ENCODE assay signal across 8 cellular contexts in the genomic region with DNA sequence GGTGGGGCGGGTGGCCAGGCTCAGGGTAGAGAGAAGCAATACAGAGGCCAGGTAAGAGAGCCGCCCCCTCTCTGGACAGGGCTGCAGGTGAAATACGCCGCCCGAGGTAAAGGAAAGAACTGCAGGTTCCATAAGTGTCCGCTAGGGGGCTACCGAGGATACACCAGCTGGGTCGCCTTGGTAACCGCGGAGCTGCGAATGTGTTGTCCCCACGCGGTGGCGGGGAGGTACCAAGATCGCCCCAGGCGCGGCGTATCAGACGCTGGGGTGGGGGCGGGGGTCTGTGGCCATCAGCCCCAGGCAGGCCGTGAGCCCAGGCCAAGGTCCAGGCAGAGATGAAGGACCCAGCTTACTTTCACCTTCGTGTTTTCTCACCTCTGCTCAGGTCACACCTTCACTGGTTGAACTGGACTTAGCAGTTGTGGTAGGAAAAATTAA. TPM values are rescaled to one million over a fixed set of nuclear protein-coding genes. Genes with fewer than 3 reads are reported as not detected.
A peak's percentile ranks its signal among the peaks of the same experiment; 100 is the strongest.
DNase-seq lines count a peak whose midpoint lies in the region; ATAC-seq and TF ChIP-seq lines count a peak whose summit lies in the region.

No MANE protein-coding gene starts in this region.

- no peaks in the 10 kb centered on the region for H3K36me3 Mint-ChIP-seq in WTC11

- H3K27me3 Mint-ChIP-seq in WTC11 (ENCODE audit: low read depth), result peaks cover 12% of the 10 kb centered on the region

- no peaks in the 10 kb centered on the region for H3K4me1 ChIP-seq in breast epithelium

- no peak for TF ChIP-seq POLR2A in breast epithelium (IDR thresholded peaks at IDR 0.05)

- POLR2A ChIA-PET in WTC11 (lab: Charles Lee), result interaction anchor here (0.6 kb wide), 1 partner anchor 1728 kb away, joined by 9 read pairs; no protein-coding TSS in a partner anchor

- CTCF ChIA-PET in WTC11 (lab: Charles Lee), result interaction anchor here (0.6 to 2.5 kb wide), 56 partner anchors 8 to 350 kb away, joined by 3 to 49 read pairs (median 4); a partner anchor contains a TSS

- H3K9me3 Mint-ChIP-seq in WTC11, result peaks cover 7% of the 10 kb centered on the region

- H3K36me3 ChIP-seq in breast epithelium, result no peaks in the 10 kb centered on the region

- no peaks in the 10 kb centered on the region for H3K9me3 ChIP-seq in breast epithelium

- H3K4me3 ChIP-seq in breast epithelium, result peak overlapping the region in 2 of 3 donors; percentile 45 to 61

- H3K27me3 ChIP-seq in breast epithelium, result no peaks in the 10 kb centered on the region

- H3K27ac ChIP-seq in breast epithelium, result no peak overlapping the region

- DNase-seq in SIG-M5 treated with dmso at 0.1 percent for 504 hours (lab: John Stamatoyannopoulos, UW; ENCODE audit: unreplicated experiment), result peak; percentile 72
- DNase-seq in SIG-M5 (lab: John Stamatoyannopoulos, UW), result no peak
- peak; percentile 84 for DNase-seq in NCI-H345 (lab: John Stamatoyannopoulos, UW)
- DNase-seq in WTC11 (ENCODE audit: low spot score), result peak; percentile 95
- peak; percentile 83 to 90 for DNase-seq in breast epithelium (ENCODE audit: low spot score in 2 of 2)
- peak; percentile 75 for DNase-seq in iris pigment epithelial cell (ENCODE audit: low read depth)
- DNase-seq in stimulated activated CD4-positive, alpha-beta T cell treated with anti-CD3 and anti-CD28 coated beads, Interleukin-15, amount 100 ng/mL, for 24 hours, result peak; percentile 92

- H3K4me1 Mint-ChIP-seq in WTC11, result peaks cover 3% of the 10 kb centered on the region; the same call in 1 of the 2 replicates

- peak; percentile 95 for TF ChIP-seq CTCF in WTC11 (IDR thresholded peaks at IDR 0.05)
- peak; percentile 97 to 99 (median 98) for TF ChIP-seq CTCF in breast epithelium (IDR thresholded peaks at IDR 0.05)

- ATAC-seq in HG03159 (IDR thresholded peaks at IDR 0.05; ENCODE audit: unreplicated experiment) (peak; percentile 79), WTC11 (peak; percentile 99)

- intact Hi-C loops in breast epithelium (cut with DNase I; ENCODE audit: low total_unique reads), result no loop called here

- no peak overlapping the region for H3K27ac Mint-ChIP-seq in WTC11

- peak overlapping the region; percentile 41 for H3K4me3 Mint-ChIP-seq in WTC11

TF ChIP-seq in WTC11, 78 proteins besides CTCF, POLR2A, EP300 and RAD21 (continues in another document):
- TF ChIP-seq FOXP1 (CRISPR knock-in tag; IDR thresholded peaks at IDR 0.05; ENCODE audit: borderline replicate concordance), result peak; percentile 39; the same call in 1 of the 2 replicates
- TF ChIP-seq, protein P1, sequence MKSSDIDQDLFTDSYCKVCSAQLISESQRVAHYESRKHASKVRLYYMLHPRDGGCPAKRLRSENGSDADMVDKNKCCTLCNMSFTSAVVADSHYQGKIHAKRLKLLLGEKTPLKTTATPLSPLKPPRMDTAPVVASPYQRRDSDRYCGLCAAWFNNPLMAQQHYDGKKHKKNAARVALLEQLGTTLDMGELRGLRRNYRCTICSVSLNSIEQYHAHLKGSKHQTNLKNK (CRISPR knock-in tag; IDR thresholded peaks at IDR 0.05), result no peak
- TF ChIP-seq, protein P2, sequence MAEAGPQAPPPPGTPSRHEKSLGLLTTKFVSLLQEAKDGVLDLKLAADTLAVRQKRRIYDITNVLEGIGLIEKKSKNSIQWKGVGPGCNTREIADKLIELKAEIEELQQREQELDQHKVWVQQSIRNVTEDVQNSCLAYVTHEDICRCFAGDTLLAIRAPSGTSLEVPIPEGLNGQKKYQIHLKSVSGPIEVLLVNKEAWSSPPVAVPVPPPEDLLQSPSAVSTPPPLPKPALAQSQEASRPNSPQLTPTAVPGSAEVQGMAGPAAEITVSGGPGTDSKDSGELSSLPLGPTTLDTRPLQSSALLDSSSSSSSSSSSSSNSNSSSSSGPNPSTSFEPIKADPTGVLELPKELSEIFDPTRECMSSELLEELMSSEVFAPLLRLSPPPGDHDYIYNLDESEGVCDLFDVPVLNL (CRISPR knock-in tag; IDR thresholded peaks at IDR 0.05; ENCODE audit: borderline replicate concordance, low read depth), result no peak
- no peak for TF ChIP-seq ZNF671 (CRISPR knock-in tag; IDR thresholded peaks at IDR 0.05)
- TF ChIP-seq, protein P3, sequence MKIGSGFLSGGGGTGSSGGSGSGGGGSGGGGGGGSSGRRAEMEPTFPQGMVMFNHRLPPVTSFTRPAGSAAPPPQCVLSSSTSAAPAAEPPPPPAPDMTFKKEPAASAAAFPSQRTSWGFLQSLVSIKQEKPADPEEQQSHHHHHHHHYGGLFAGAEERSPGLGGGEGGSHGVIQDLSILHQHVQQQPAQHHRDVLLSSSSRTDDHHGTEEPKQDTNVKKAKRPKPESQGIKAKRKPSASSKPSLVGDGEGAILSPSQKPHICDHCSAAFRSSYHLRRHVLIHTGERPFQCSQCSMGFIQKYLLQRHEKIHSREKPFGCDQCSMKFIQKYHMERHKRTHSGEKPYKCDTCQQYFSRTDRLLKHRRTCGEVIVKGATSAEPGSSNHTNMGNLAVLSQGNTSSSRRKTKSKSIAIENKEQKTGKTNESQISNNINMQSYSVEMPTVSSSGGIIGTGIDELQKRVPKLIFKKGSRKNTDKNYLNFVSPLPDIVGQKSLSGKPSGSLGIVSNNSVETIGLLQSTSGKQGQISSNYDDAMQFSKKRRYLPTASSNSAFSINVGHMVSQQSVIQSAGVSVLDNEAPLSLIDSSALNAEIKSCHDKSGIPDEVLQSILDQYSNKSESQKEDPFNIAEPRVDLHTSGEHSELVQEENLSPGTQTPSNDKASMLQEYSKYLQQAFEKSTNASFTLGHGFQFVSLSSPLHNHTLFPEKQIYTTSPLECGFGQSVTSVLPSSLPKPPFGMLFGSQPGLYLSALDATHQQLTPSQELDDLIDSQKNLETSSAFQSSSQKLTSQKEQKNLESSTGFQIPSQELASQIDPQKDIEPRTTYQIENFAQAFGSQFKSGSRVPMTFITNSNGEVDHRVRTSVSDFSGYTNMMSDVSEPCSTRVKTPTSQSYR (CRISPR knock-in tag; IDR thresholded peaks at IDR 0.05), result no peak
- no peak for TF ChIP-seq SMAD4 (CRISPR knock-in tag; IDR thresholded peaks at IDR 0.05)
- TF ChIP-seq, protein P4, sequence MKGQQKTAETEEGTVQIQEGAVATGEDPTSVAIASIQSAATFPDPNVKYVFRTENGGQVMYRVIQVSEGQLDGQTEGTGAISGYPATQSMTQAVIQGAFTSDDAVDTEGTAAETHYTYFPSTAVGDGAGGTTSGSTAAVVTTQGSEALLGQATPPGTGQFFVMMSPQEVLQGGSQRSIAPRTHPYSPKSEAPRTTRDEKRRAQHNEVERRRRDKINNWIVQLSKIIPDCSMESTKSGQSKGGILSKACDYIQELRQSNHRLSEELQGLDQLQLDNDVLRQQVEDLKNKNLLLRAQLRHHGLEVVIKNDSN (CRISPR knock-in tag; IDR thresholded peaks at IDR 0.05), result no peak
- TF ChIP-seq, protein P5, sequence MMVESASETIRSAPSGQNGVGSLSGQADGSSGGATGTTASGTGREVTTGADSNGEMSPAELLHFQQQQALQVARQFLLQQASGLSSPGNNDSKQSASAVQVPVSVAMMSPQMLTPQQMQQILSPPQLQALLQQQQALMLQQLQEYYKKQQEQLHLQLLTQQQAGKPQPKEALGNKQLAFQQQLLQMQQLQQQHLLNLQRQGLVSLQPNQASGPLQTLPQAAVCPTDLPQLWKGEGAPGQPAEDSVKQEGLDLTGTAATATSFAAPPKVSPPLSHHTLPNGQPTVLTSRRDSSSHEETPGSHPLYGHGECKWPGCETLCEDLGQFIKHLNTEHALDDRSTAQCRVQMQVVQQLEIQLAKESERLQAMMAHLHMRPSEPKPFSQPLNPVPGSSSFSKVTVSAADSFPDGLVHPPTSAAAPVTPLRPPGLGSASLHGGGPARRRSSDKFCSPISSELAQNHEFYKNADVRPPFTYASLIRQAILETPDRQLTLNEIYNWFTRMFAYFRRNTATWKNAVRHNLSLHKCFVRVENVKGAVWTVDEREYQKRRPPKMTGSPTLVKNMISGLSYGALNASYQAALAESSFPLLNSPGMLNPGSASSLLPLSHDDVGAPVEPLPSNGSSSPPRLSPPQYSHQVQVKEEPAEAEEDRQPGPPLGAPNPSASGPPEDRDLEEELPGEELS (CRISPR knock-in tag; IDR thresholded peaks at IDR 0.05), result 0 out of 2 replicates have a peak, but pooled peaks have one; percentile 27
- no peak for TF ChIP-seq SOX15 (CRISPR knock-in tag; IDR thresholded peaks at IDR 0.05)
- TF ChIP-seq GABPB1 (CRISPR knock-in tag; IDR thresholded peaks at IDR 0.05), result no peak
- TF ChIP-seq ZNF232 (CRISPR knock-in tag; IDR thresholded peaks at IDR 0.05), result no peak
- TF ChIP-seq, protein P6, sequence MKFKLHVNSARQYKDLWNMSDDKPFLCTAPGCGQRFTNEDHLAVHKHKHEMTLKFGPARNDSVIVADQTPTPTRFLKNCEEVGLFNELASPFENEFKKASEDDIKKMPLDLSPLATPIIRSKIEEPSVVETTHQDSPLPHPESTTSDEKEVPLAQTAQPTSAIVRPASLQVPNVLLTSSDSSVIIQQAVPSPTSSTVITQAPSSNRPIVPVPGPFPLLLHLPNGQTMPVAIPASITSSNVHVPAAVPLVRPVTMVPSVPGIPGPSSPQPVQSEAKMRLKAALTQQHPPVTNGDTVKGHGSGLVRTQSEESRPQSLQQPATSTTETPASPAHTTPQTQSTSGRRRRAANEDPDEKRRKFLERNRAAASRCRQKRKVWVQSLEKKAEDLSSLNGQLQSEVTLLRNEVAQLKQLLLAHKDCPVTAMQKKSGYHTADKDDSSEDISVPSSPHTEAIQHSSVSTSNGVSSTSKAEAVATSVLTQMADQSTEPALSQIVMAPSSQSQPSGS (CRISPR knock-in tag; IDR thresholded peaks at IDR 0.05; ENCODE audit: borderline replicate concordance, low read depth), result no peak
- TF ChIP-seq JUN (CRISPR knock-in tag; IDR thresholded peaks at IDR 0.05), result no peak
- no peak for TF ChIP-seq PRRX2 (CRISPR knock-in tag; IDR thresholded peaks at IDR 0.05)
- TF ChIP-seq CBFB (CRISPR knock-in tag; IDR thresholded peaks at IDR 0.05; ENCODE audit: low read depth), result no peak
- TF ChIP-seq TP53 (CRISPR knock-in tag; IDR thresholded peaks at IDR 0.05), result no peak
- no peak for TF ChIP-seq CREM (CRISPR knock-in tag; IDR thresholded peaks at IDR 0.05)
- no peak for TF ChIP-seq FOXJ3 (CRISPR knock-in tag; IDR thresholded peaks at IDR 0.05; ENCODE audit: borderline replicate concordance)
- no peak for TF ChIP-seq SP1 (CRISPR knock-in tag; conservative IDR thresholded peaks at IDR 0.05)
- TF ChIP-seq, protein P7, sequence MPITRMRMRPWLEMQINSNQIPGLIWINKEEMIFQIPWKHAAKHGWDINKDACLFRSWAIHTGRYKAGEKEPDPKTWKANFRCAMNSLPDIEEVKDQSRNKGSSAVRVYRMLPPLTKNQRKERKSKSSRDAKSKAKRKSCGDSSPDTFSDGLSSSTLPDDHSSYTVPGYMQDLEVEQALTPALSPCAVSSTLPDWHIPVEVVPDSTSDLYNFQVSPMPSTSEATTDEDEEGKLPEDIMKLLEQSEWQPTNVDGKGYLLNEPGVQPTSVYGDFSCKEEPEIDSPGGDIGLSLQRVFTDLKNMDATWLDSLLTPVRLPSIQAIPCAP (CRISPR knock-in tag; IDR thresholded peaks at IDR 0.05), result no peak
- no peak for TF ChIP-seq ZNF396 (CRISPR knock-in tag; IDR thresholded peaks at IDR 0.05; ENCODE audit: borderline replicate concordance)
- no peak for TF ChIP-seq TCF7 (CRISPR knock-in tag; IDR thresholded peaks at IDR 0.05; ENCODE audit: low read depth)

RNA-seq across cellular contexts. Expression of a gene that starts 18.4 kb away (rescaled TPM):
- total RNA-seq in WTC11 (2021) (21.7 to 24.9 TPM (median 22.6 TPM) in 3 replicates), breast epithelium (10 to 100 TPM; 35.7 to 40.6 (median 40.3) TPM)
